In the genomic region with DNA sequence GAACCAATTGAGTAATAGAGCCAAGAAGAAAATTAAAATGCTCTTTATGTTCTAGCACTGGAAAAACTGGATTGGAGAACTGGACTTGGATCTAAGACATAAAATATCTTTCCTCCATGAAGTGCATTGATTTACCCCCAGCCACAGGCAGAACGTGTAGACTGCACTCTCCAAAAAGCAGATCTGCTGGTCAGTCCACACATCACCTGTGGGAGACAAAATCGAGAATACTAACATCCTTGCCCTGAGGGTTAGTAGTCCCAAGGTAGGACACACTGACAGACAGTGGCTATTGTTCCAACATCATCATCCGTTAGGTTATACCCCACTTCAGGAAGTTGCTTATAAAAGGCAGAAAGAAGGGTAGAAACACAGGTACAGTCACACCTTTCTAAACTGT, we compare ENCODE assay signal across 26 cellular contexts.
DNase-seq lines count a peak whose midpoint lies in the region; ATAC-seq, FAIRE-seq and TF ChIP-seq lines count a peak whose summit lies in the region.
"Had no signal": no experiment of that assay in that cellular context is flagged by ENCODE, and none has a peak within 500 bp of the region (broad histone marks: within the 10 kb centered on the region; RNA-seq: fewer than 3 reads in every experiment).

No MANE protein-coding gene starts in this region.

- H3K36me3 ChIP-seq in mammary epithelial cell (ENCODE audit: insufficient read depth, low read length) (no peaks in the 10 kb centered on the region), keratinocyte (ENCODE audit: control insufficient read depth in 2 of 2, extremely low read depth in 1 of 2, insufficient read depth in 2 of 2, low read length in 2 of 2) (no peaks in the 10 kb centered on the region)
- H3K36me3 ChIP-seq: colonic mucosa, sigmoid colon had no signal

- dilution Hi-C loops in mammary epithelial cell (cut with HindIII; ENCODE audit: low sequenced_read_pairs) (no loop called here), keratinocyte (cut with MboI; ENCODE audit: extremely low pct_ligation_motif_present, low sequenced_read_pairs) (no loop called here)

- H2AFZ ChIP-seq in mammary epithelial cell (ENCODE audit: low read depth, low read length): peak overlapping the region; percentile 35
- H2AFZ ChIP-seq in keratinocyte (ENCODE audit: control insufficient read depth, low read length): peak overlapping the region; percentile 64

- H3K9me3 Mint-ChIP-seq in MCF 10A (ENCODE audit: unreplicated experiment): no peaks in the 10 kb centered on the region
- peaks cover 3% of the 10 kb centered on the region for H3K9me3 Mint-ChIP-seq in progenitor cell of endocrine pancreas (ENCODE audit: low read depth)
- no peaks in the 10 kb centered on the region for H3K9me3 Mint-ChIP-seq in T-helper 2 cell treated with Interferon-gamma antibody and Interleukin-4, amounts not matched to agents 5 μg/mL and 100 μg/mL, for 36 hours
- H3K9me3 Mint-ChIP-seq: activated CD8-positive, alpha-beta T cell treated with anti-CD3 and anti-CD28 coated beads for 36 hours; nephron progenitor cell had no signal

- intact Hi-C loops in mammary epithelial cell (cut with micrococcal nuclease) (no loop called here), MCF 10A (cut with micrococcal nuclease) (no loop called here), head of caudate nucleus (cut with DNase I) (no loop called here)

- H3K27ac Mint-ChIP-seq in MCF 10A (ENCODE audit: low read depth, unreplicated experiment) (no peak overlapping the region), progenitor cell of endocrine pancreas (peak overlapping the region; percentile 22)
- H3K27ac Mint-ChIP-seq in T-helper 2 cell treated with Interferon-gamma antibody and Interleukin-4, amounts not matched to agents 5 μg/mL and 100 μg/mL, for 36 hours: no peak overlapping the region
- H3K27ac Mint-ChIP-seq: activated CD8-positive, alpha-beta T cell treated with anti-CD3 and anti-CD28 coated beads for 36 hours; activated naive CD8-positive, alpha-beta T cell treated with anti-CD3 and anti-CD28 coated beads, Interleukin-2, amount 50 U/mL, for 24 hours; B cell; nephron progenitor cell had no signal

- peaks cover 22% of the 10 kb centered on the region for H3K4me1 ChIP-seq in mammary epithelial cell (ENCODE audit: insufficient read depth, low read length)
- H3K4me1 ChIP-seq in keratinocyte (ENCODE audit: control insufficient read depth, extremely low read depth, insufficient read depth, low read length): peaks cover 22% of the 10 kb centered on the region
- H3K4me1 ChIP-seq: colonic mucosa had no signal

- WGBS in mammary epithelial cell (ENCODE audit: low coverage, missing lambda C conversion rate): 30% methylated on average over 3 of the region's 3 CpGs

- no peak overlapping the region for H3K9ac ChIP-seq in mammary epithelial cell (ENCODE audit: insufficient read depth, low read length)
- peak overlapping the region; percentile 3 for H3K9ac ChIP-seq in keratinocyte (ENCODE audit: control insufficient read depth, extremely low read depth, insufficient read depth, low read length)

- peak; percentile 41 for FAIRE-seq in keratinocyte (lab: Jason Lieb, UNC)
- FAIRE-seq: bronchial epithelial cell, GM12892, GM19239, RCC 7860 had no signal

- TF ChIP-seq CTCF in mammary epithelial cell (conservative IDR thresholded peaks at IDR 0.05 in 1 of 2, IDR thresholded peaks at IDR 0.05 in 1 of 2; ENCODE audit: extremely low read depth in 1 of 2, insufficient read depth in 1 of 2, low read depth in 1 of 2, low read length in 2 of 2) (no peak), MCF 10A (IDR thresholded peaks at IDR 0.05; ENCODE audit: unreplicated experiment) (no peak), keratinocyte (optimal IDR thresholded peaks at IDR 0.05 in 1 of 3, IDR thresholded peaks at IDR 0.05 in 1 of 3, conservative IDR thresholded peaks at IDR 0.05 in 1 of 3; ENCODE audit: extremely low read depth in 1 of 3, insufficient read depth in 2 of 3, low read length in 3 of 3) (no peak), progenitor cell of endocrine pancreas (IDR thresholded peaks at IDR 0.05; ENCODE audit: unreplicated experiment) (no peak)

- H3K79me2 ChIP-seq in mammary epithelial cell (ENCODE audit: insufficient read depth, low read length): no peaks in the 10 kb centered on the region
- no peaks in the 10 kb centered on the region for H3K79me2 ChIP-seq in keratinocyte (ENCODE audit: control insufficient read depth, insufficient read depth, low read length)

- ATAC-seq in HG02884 (IDR thresholded peaks at IDR 0.05; ENCODE audit: unreplicated experiment): no peak
- ATAC-seq: activated CD8-positive, alpha-beta T cell treated with anti-CD3 and anti-CD28 coated beads for 36 hours; activated naive CD8-positive, alpha-beta T cell treated with anti-CD3 and anti-CD28 coated beads, Interleukin-2, amount 50 U/mL, for 24 hours; SK-N-SH treated with all-trans-retinoic acid at 6 μM for 48 hours had no signal

- in situ Hi-C loops in mammary epithelial cell (cut with MboI; ENCODE audit: low sequenced_read_pairs in 2 of 2): no loop called here

- DNase-seq in mammary epithelial cell (peak; percentile 17), MCF 10A (ENCODE audit: unreplicated experiment) (no peak), keratinocyte (ENCODE audit: low read depth, low spot score) (peak; percentile 4), progenitor cell of endocrine pancreas (ENCODE audit: low spot score, unreplicated experiment) (no peak), head of caudate nucleus (no peak), foreskin melanocyte (no peak)
- DNase-seq in T-helper 2 cell treated with Interferon-gamma antibody and Interleukin-4, amounts not matched to agents 5 μg/mL and 100 μg/mL, for 36 hours (ENCODE audit: low spot score): no peak
- DNase-seq: activated CD8-positive, alpha-beta T cell treated with anti-CD3 and anti-CD28 coated beads for 36 hours; activated gamma-delta T cell; activated naive CD8-positive, alpha-beta T cell treated with anti-CD3 and anti-CD28 coated beads, Interleukin-2, amount 50 U/mL, for 24 hours; activated T-cell treated with anti-CD3 and anti-CD28 coated beads for 4 hours; colonic mucosa; COR-L47; NCI-H2107; nephron progenitor cell; NK-92 treated with Interleukin-12 subunit alpha and Interleukin-12 subunit beta, amount 100 ng/mL, for 24 hours; sigmoid colon had no signal

- H4K20me1 ChIP-seq in mammary epithelial cell (ENCODE audit: insufficient read depth, low read length): no peaks in the 10 kb centered on the region
- H4K20me1 ChIP-seq in keratinocyte (ENCODE audit: control insufficient read depth, extremely low read depth, insufficient read depth, low read length): no peaks in the 10 kb centered on the region

- POLR2A ChIA-PET in MCF 10A (lab: Yijun Ruan, JAX): interaction anchor here (1.5 kb wide), 1 partner anchor 257 kb away, joined by 6 read pairs; the partner anchor contains the start of gene STT3B

- no peak overlapping the region for H3K4me3 ChIP-seq in mammary epithelial cell (replicated peaks in 1 of 3; ENCODE audit: insufficient read depth in 1 of 3, low read depth in 2 of 3, low read length in 3 of 3)
- H3K4me3 ChIP-seq in keratinocyte (ENCODE audit: control insufficient read depth in 2 of 3, extremely low read depth in 1 of 3, insufficient read depth in 2 of 3, low read depth in 1 of 3, low read length in 3 of 3): peak overlapping the region in 1 of 3 experiments; percentile 11
- H3K4me3 ChIP-seq: colonic mucosa, sigmoid colon had no signal

- H3K4me2 ChIP-seq in mammary epithelial cell (ENCODE audit: insufficient read depth, low read depth, low read length) (peak overlapping the region; percentile 41), keratinocyte (ENCODE audit: control insufficient read depth, extremely low read depth, insufficient read depth, low read depth, low read length) (peak overlapping the region; percentile 61)

- H3K27ac ChIP-seq in mammary epithelial cell (ENCODE audit: insufficient read depth, low read depth, low read length) (peak overlapping the region; percentile 60), keratinocyte (ENCODE audit: control insufficient read depth, insufficient read depth, low read length) (peak overlapping the region; percentile 63)
- H3K27ac ChIP-seq: 22Rv1, colonic mucosa, HL-60 had no signal

- H3K9me3 ChIP-seq in mammary epithelial cell (replicated peaks; ENCODE audit: insufficient read depth, low read length): no peaks in the 10 kb centered on the region
- no peaks in the 10 kb centered on the region for H3K9me3 ChIP-seq in keratinocyte (ENCODE audit: control insufficient read depth, low read depth, low read length)
- H3K9me3 ChIP-seq: colonic mucosa, sigmoid colon had no signal

- H3K36me3 Mint-ChIP-seq in MCF 10A (ENCODE audit: insufficient read depth, unreplicated experiment): no peaks in the 10 kb centered on the region
- H3K36me3 Mint-ChIP-seq in progenitor cell of endocrine pancreas (ENCODE audit: insufficient read depth): no peaks in the 10 kb centered on the region
- no peaks in the 10 kb centered on the region for H3K36me3 Mint-ChIP-seq in T-helper 2 cell treated with Interferon-gamma antibody and Interleukin-4, amounts not matched to agents 5 μg/mL and 100 μg/mL, for 36 hours (ENCODE audit: low read depth)

- H3K27me3 ChIP-seq in mammary epithelial cell (ENCODE audit: insufficient read depth, low read length) (no peaks in the 10 kb centered on the region), keratinocyte (ENCODE audit: control insufficient read depth, extremely low read depth, insufficient read depth, low read length) (no peaks in the 10 kb centered on the region)
- H3K27me3 ChIP-seq: colonic mucosa, sigmoid colon had no signal

- H3K4me1 Mint-ChIP-seq in MCF 10A (ENCODE audit: insufficient read depth, unreplicated experiment): peaks cover 16% of the 10 kb centered on the region
- peaks cover 9% of the 10 kb centered on the region for H3K4me1 Mint-ChIP-seq in progenitor cell of endocrine pancreas (ENCODE audit: low read depth)
- peaks cover 9% of the 10 kb centered on the region for H3K4me1 Mint-ChIP-seq in T-helper 2 cell treated with Interferon-gamma antibody and Interleukin-4, amounts not matched to agents 5 μg/mL and 100 μg/mL, for 36 hours (ENCODE audit: low read depth)
- H3K4me1 Mint-ChIP-seq: B cell had no signal

- H3K27me3 Mint-ChIP-seq in MCF 10A (ENCODE audit: insufficient read depth, unreplicated experiment): peaks cover 16% of the 10 kb centered on the region
- H3K27me3 Mint-ChIP-seq in progenitor cell of endocrine pancreas: peaks cover 4% of the 10 kb centered on the region
- peaks cover 32% of the 10 kb centered on the region for H3K27me3 Mint-ChIP-seq in T-helper 2 cell treated with Interferon-gamma antibody and Interleukin-4, amounts not matched to agents 5 μg/mL and 100 μg/mL, for 36 hours (ENCODE audit: low read depth)
- H3K27me3 Mint-ChIP-seq: activated CD8-positive, alpha-beta T cell treated with anti-CD3 and anti-CD28 coated beads for 36 hours; activated naive CD8-positive, alpha-beta T cell treated with anti-CD3 and anti-CD28 coated beads, Interleukin-2, amount 50 U/mL, for 24 hours had no signal

- BruUV-seq in mammary epithelial cell (replicated peaks; lab: Mats Ljungman, UMichigan) (no TSS peak), MCF 10A (replicated peaks; lab: Mats Ljungman, UMichigan) (no TSS peak)

- CTCF ChIA-PET in mammary epithelial cell (lab: Charles Lee; ENCODE audit: low non-redundant PET): no interaction called here
- CTCF ChIA-PET in MCF 10A (lab: Yijun Ruan, JAX): no interaction called here

- no peaks in the 10 kb centered on the region for H3K9me1 ChIP-seq in keratinocyte (ENCODE audit: control insufficient read depth, extremely low read depth, insufficient read depth, low read length)

- H3K4me3 Mint-ChIP-seq in MCF 10A (ENCODE audit: unreplicated experiment) (no peak overlapping the region), progenitor cell of endocrine pancreas (ENCODE audit: low read depth) (no peak overlapping the region)
- H3K4me3 Mint-ChIP-seq in T-helper 2 cell treated with Interferon-gamma antibody and Interleukin-4, amounts not matched to agents 5 μg/mL and 100 μg/mL, for 36 hours: no peak overlapping the region
- H3K4me3 Mint-ChIP-seq: activated CD8-positive, alpha-beta T cell treated with anti-CD3 and anti-CD28 coated beads for 36 hours; activated naive CD8-positive, alpha-beta T cell treated with anti-CD3 and anti-CD28 coated beads, Interleukin-2, amount 50 U/mL, for 24 hours; B cell; nephron progenitor cell had no signal

Comparison
In these comparisons a context has a peak if more than half of its experiments do, and no peak if none do; other contexts are left out.
1. DNase-seq: peak in mammary epithelial cell (single experiment) and keratinocyte (single experiment); none in MCF 10A (single experiment), progenitor cell of endocrine pancreas (single experiment), head of caudate nucleus (0 of 42), T-helper 2 cell treated with Interferon-gamma antibody and Interleukin-4, amounts not matched to agents 5 μg/mL and 100 μg/mL, for 36 hours (single experiment) and foreskin melanocyte (single experiment).